In genomic region chr6:145235207-145235606, GRCh38 we compare ENCODE assay signal across 19 cellular contexts.
A peak's percentile ranks its signal among the peaks of the same experiment; 100 is the strongest.
DNase-seq lines count a peak whose midpoint lies in the region; ATAC-seq and TF ChIP-seq lines count a peak whose summit lies in the region.
"Had no signal": no experiment of that assay in that cellular context is flagged by ENCODE, and none has a peak within 500 bp of the region (broad histone marks: within the 10 kb centered on the region; RNA-seq: fewer than 3 reads in every experiment).

No MANE protein-coding gene starts in this region.

- no peaks in the 10 kb centered on the region for H3K36me3 ChIP-seq in IMR-90 (ENCODE audit: control insufficient read depth, insufficient read depth, low read length)
- H3K36me3 ChIP-seq in PC-3 (ENCODE audit: low read depth, low read length), result no peaks in the 10 kb centered on the region
- H3K36me3 ChIP-seq: BE2C, HAP-1 had no signal

- H3K36me3 Mint-ChIP-seq in MCF 10A (ENCODE audit: insufficient read depth, unreplicated experiment), result no peaks in the 10 kb centered on the region
- H3K36me3 Mint-ChIP-seq: CD4-positive, CD25-positive, alpha-beta regulatory T cell; CD8-positive, alpha-beta memory T cell; IgD-negative memory B cell had no signal

- H2AFZ ChIP-seq in IMR-90 (replicated peaks; ENCODE audit: low read length, poor library complexity) (no peak overlapping the region), PC-3 (ENCODE audit: low read length) (no peak overlapping the region)
- H2AFZ ChIP-seq: GM23248 had no signal

- no peaks in the 10 kb centered on the region for H3F3A ChIP-seq in PC-3 (ENCODE audit: low read length, unreplicated experiment)

- dilution Hi-C loops in IMR-90 (cut with HindIII; ENCODE audit: low sequenced_read_pairs, unreplicated experiment), result no loop called here

- H3K9me3 ChIP-seq in IMR-90 (ENCODE audit: control insufficient read depth, insufficient read depth, low read length) (no peaks in the 10 kb centered on the region; the same call in 1 of the 2 replicates), PC-3 (ENCODE audit: low read length) (no peaks in the 10 kb centered on the region)
- H3K9me3 ChIP-seq: BE2C, HAP-1 had no signal

- no peak overlapping the region for H2AK5ac ChIP-seq in IMR-90 (ENCODE audit: low read depth, low read length)

- H4K8ac ChIP-seq in IMR-90 (ENCODE audit: low read depth in 2 of 2, low read length in 2 of 2), result no peak overlapping the region

- no peak overlapping the region for H3K4ac ChIP-seq in IMR-90 (ENCODE audit: low read depth, low read length)

- ATAC-seq in IMR-90 (ENCODE audit: low read depth) (no peak; the same call in 1 of the 2 replicates), PC-3 (peak; percentile 82)
- ATAC-seq: GM12878 had no signal

- no peak overlapping the region for H3K14ac ChIP-seq in IMR-90 (replicated peaks; ENCODE audit: low read depth, low read length)

- in situ Hi-C loops in IMR-90 (cut with MboI; ENCODE audit: low sequenced_read_pairs) (no loop called here), GM13976 (cut with MboI; ENCODE audit: low sequenced_read_pairs, unreplicated experiment) (no loop called here)

- no peak for TF ChIP-seq RAD21 in IMR-90 (IDR thresholded peaks at IDR 0.05; ENCODE audit: low read length)

- no peak overlapping the region for H3K27ac ChIP-seq in IMR-90 (ENCODE audit: insufficient read depth, low read length)
- H3K27ac ChIP-seq in PC-3 (ENCODE audit: low read length), result no peak overlapping the region
- H3K27ac ChIP-seq: GM23248, HL-60 had no signal

- no peak for TF ChIP-seq POLR2A in IMR-90 (IDR thresholded peaks at IDR 0.05; ENCODE audit: low read depth, low read length)

- H2BK120ac ChIP-seq in IMR-90 (ENCODE audit: low read depth, low read length), result no peak overlapping the region

- no peak overlapping the region for H2BK15ac ChIP-seq in IMR-90 (ENCODE audit: low read depth, low read length)

- H3K27ac Mint-ChIP-seq in MCF 10A (ENCODE audit: low read depth, unreplicated experiment), result no peak overlapping the region
- H3K27ac Mint-ChIP-seq: CD4-positive, CD25-positive, alpha-beta regulatory T cell; CD8-positive, alpha-beta memory T cell; IgD-negative memory B cell had no signal

- CTCF ChIA-PET in IMR-90 (lab: Yijun Ruan, JAX) (interaction anchor here (0.7 kb wide), 1 partner anchor 584 kb away, joined by 4 read pairs; no protein-coding TSS in a partner anchor), PC-3 (lab: Charles Lee) (no interaction called here), MCF 10A (lab: Yijun Ruan, JAX) (interaction anchor here (1.1 kb wide), 1 partner anchor 22 kb away, joined by 4 read pairs; no protein-coding TSS in a partner anchor)

- no peaks in the 10 kb centered on the region for H3K9me1 ChIP-seq in IMR-90 (ENCODE audit: insufficient read depth, low read length)

- no peak overlapping the region for H3K23ac ChIP-seq in IMR-90 (ENCODE audit: low read depth, low read length)

- H3K4me1 Mint-ChIP-seq in MCF 10A (ENCODE audit: insufficient read depth, unreplicated experiment), result no peaks in the 10 kb centered on the region
- H3K4me1 Mint-ChIP-seq: CD4-positive, CD25-positive, alpha-beta regulatory T cell; CD8-positive, alpha-beta memory T cell; IgD-negative memory B cell had no signal

- H3K4me1 ChIP-seq in IMR-90 (ENCODE audit: control insufficient read depth, insufficient read depth, low read length) (no peaks in the 10 kb centered on the region), PC-3 (ENCODE audit: insufficient read depth, low read length) (peaks cover 5% of the 10 kb centered on the region; the same call in 1 of the 2 replicates)

- no peaks in the 10 kb centered on the region for H3K9me2 ChIP-seq in PC-3 (replicated peaks; ENCODE audit: low read length)

- WGBS in IMR-90 (ENCODE audit: extremely low coverage in 2 of 2, insufficient read length in 1 of 2), 2 experiments, result no CpG with 5 or more reads among the region's 1 CpG

- POLR2A ChIA-PET in IMR-90 (lab: Charles Lee; ENCODE audit: unreplicated experiment), result no interaction called here
- POLR2A ChIA-PET in PC-3 (lab: Charles Lee; ENCODE audit: unreplicated experiment), result interaction anchor here (0.6 to 0.7 kb wide), 2 partner anchors 132 to 498 kb away, joined by 3 to 4 read pairs; no protein-coding TSS in a partner anchor
- POLR2A ChIA-PET in MCF 10A (lab: Yijun Ruan, JAX), result no interaction called here

- BruUV-seq in IMR-90 (replicated peaks; lab: Mats Ljungman, UMichigan) (no TSS peak), PC-3 (replicated peaks; lab: Mats Ljungman, UMichigan) (no TSS peak), MCF 10A (replicated peaks; lab: Mats Ljungman, UMichigan) (no TSS peak)

- no peak overlapping the region for H3K18ac ChIP-seq in IMR-90 (ENCODE audit: low read depth, low read length)

- H3K27me3 ChIP-seq in IMR-90 (ENCODE audit: control insufficient read depth, insufficient read depth, low read length), result no peaks in the 10 kb centered on the region
- H3K27me3 ChIP-seq in PC-3 (ENCODE audit: low read length), result no peaks in the 10 kb centered on the region
- H3K27me3 ChIP-seq: BE2C had no signal

- H3K4me3 ChIP-seq in IMR-90 (ENCODE audit: insufficient read depth, low read depth, low read length) (no peak overlapping the region), PC-3 (ENCODE audit: low read length) (no peak overlapping the region)
- H3K4me3 ChIP-seq: GM12878, GM23248, HAP-1 had no signal

- intact Hi-C loops in IMR-90 (cut with micrococcal nuclease) (loop anchor here (10.0 kb wide), 1 partner anchor 320 kb away; no protein-coding TSS in a partner anchor), PC-3 (cut with micrococcal nuclease) (no loop called here), MCF 10A (cut with micrococcal nuclease) (no loop called here)

- no peak overlapping the region for H2BK20ac ChIP-seq in IMR-90 (ENCODE audit: low read depth, low read length)

- no peak overlapping the region for H2BK5ac ChIP-seq in IMR-90 (ENCODE audit: low read depth, low read length, poor library complexity, severe bottlenecking)

- DNase-seq in EH (ENCODE audit: low read depth), result peak; percentile 16
- DNase-seq in IMR-90, result peak; percentile 20
- DNase-seq in PC-3, result peak; percentile 37
- DNase-seq in hepatic stellate cell (ENCODE audit: low spot score), result peak; percentile 6
- no peak for DNase-seq in GM13976 (ENCODE audit: low spot score)
- no peak for DNase-seq in MCF 10A (ENCODE audit: unreplicated experiment)
- no peak for DNase-seq in activated CD4-positive, alpha-beta T cell treated with anti-CD3 and anti-CD28 coated beads for 4 hours
- DNase-seq: BE2C; C1 segment of cervical spinal cord; CD4-positive, CD25-positive, alpha-beta regulatory T cell; CD8-positive, alpha-beta memory T cell; COR-L47; DMS79; GM23248; KBM-7 had no signal

- H3K9ac ChIP-seq in IMR-90 (ENCODE audit: low read depth, low read length) (no peak overlapping the region), PC-3 (ENCODE audit: low read length) (no peak overlapping the region)
- H3K9ac ChIP-seq: GM23248 had no signal

- H3K56ac ChIP-seq in IMR-90 (ENCODE audit: extremely low read depth, insufficient read depth, low read length), result no peak overlapping the region

- H3K27me3 Mint-ChIP-seq in MCF 10A (ENCODE audit: insufficient read depth, unreplicated experiment), result no peaks in the 10 kb centered on the region

- no peak overlapping the region for H3K4me3 Mint-ChIP-seq in MCF 10A (ENCODE audit: unreplicated experiment)
- H3K4me3 Mint-ChIP-seq: CD4-positive, CD25-positive, alpha-beta regulatory T cell; CD8-positive, alpha-beta memory T cell; IgD-negative memory B cell had no signal

- H4K20me1 ChIP-seq in IMR-90 (ENCODE audit: insufficient read depth, low read length) (no peaks in the 10 kb centered on the region), PC-3 (ENCODE audit: low read length) (no peaks in the 10 kb centered on the region)

- TF ChIP-seq CTCF in IMR-90 (conservative IDR thresholded peaks at IDR 0.05; ENCODE audit: low read depth, low read length), result no peak
- no peak for TF ChIP-seq CTCF in PC-3 (conservative IDR thresholded peaks at IDR 0.05; ENCODE audit: low read depth, low read length)
- no peak for TF ChIP-seq CTCF in GM13976 (IDR thresholded peaks at IDR 0.05; ENCODE audit: borderline replicate concordance, control extremely low read depth, extremely low read depth, insufficient read depth, missing control alignments)
- no peak for TF ChIP-seq CTCF in MCF 10A (IDR thresholded peaks at IDR 0.05; ENCODE audit: unreplicated experiment)

- H4K5ac ChIP-seq in IMR-90 (ENCODE audit: low read depth, low read length), result no peak overlapping the region

- H3K79me1 ChIP-seq in IMR-90 (ENCODE audit: low read depth in 1 of 2, low read length in 2 of 2), result no peaks in the 10 kb centered on the region

- H3K79me2 ChIP-seq in PC-3 (ENCODE audit: low read length), result no peaks in the 10 kb centered on the region

- H2AK9ac ChIP-seq in IMR-90 (replicated peaks; ENCODE audit: low read depth, low read length, poor library complexity), result no peak overlapping the region

- peaks cover 17% of the 10 kb centered on the region for H3K9me3 Mint-ChIP-seq in MCF 10A (ENCODE audit: unreplicated experiment)

- H4K91ac ChIP-seq in IMR-90 (ENCODE audit: insufficient read depth, low read depth, low read length), result no peak overlapping the region

- H3K4me2 ChIP-seq in IMR-90 (ENCODE audit: low read depth, low read length), result no peak overlapping the region
- H3K4me2 ChIP-seq in PC-3 (ENCODE audit: low read length), result no peak overlapping the region

TF ChIP-seq in IMR-90, 13 proteins besides CTCF, POLR2A, EP300 and RAD21:
- TF ChIP-seq SMC3 (IDR thresholded peaks at IDR 0.05; ENCODE audit: low read depth, low read length) (no peak), RCOR1 (IDR thresholded peaks at IDR 0.05; ENCODE audit: insufficient replicate concordance, low read length) (no peak), MAFK (IDR thresholded peaks at IDR 0.05; ENCODE audit: low read depth, low read length) (no peak), RFX5 (IDR thresholded peaks at IDR 0.05; ENCODE audit: low read depth, low read length) (no peak), ELK1 (IDR thresholded peaks at IDR 0.05; ENCODE audit: borderline replicate concordance, low read depth, low read length) (no peak), MXI1 (IDR thresholded peaks at IDR 0.05; ENCODE audit: borderline replicate concordance, low read depth, low read length) (no peak)
TF ChIP-seq in IMR-90: peak in this region for 0.

Comparison
In these comparisons a context has a peak if more than half of its experiments do, and no peak if none do; other contexts are left out.
1. DNase-seq: peak in EH (single experiment), IMR-90 (single experiment), PC-3 (single experiment) and hepatic stellate cell (single experiment); none in GM13976 (single experiment), MCF 10A (single experiment) and activated CD4-positive, alpha-beta T cell treated with anti-CD3 and anti-CD28 coated beads for 4 hours (0 of 2).